In genomic region chr4:149175549-149175948, GRCh38 we compare ENCODE assay signal across 18 cellular contexts.
DNase-seq lines count a peak whose midpoint lies in the region; ATAC-seq and TF ChIP-seq lines count a peak whose summit lies in the region.
"Had no signal": no experiment of that assay in that cellular context is flagged by ENCODE, and none has a peak within 500 bp of the region (broad histone marks: within the 10 kb centered on the region; RNA-seq: fewer than 3 reads in every experiment).

No MANE protein-coding gene starts in this region.

- H3K27me3 ChIP-seq in SK-N-SH (ENCODE audit: insufficient read depth) (no peaks in the 10 kb centered on the region), PC-9 (ENCODE audit: insufficient read depth, low read depth) (no peaks in the 10 kb centered on the region), neuronal stem cell (ENCODE audit: control insufficient read depth in 3 of 3, insufficient read depth in 3 of 3, low read depth in 1 of 3, low read length in 3 of 3) (no peaks in the 10 kb centered on the region)

- H3K4me3 ChIP-seq in SK-N-SH (ENCODE audit: low read depth in 2 of 2, low read length in 1 of 2), result no peak overlapping the region
- no peak overlapping the region for H3K4me3 ChIP-seq in PC-9
- no peak overlapping the region for H3K4me3 ChIP-seq in neuronal stem cell (ENCODE audit: low read length in 2 of 2)
- H3K4me3 ChIP-seq: A549, GM23248 had no signal

- no peaks in the 10 kb centered on the region for H3K79me1 ChIP-seq in neuronal stem cell (ENCODE audit: low read depth, low read length)

- H2BK120ac ChIP-seq in neuronal stem cell (ENCODE audit: low read depth, low read length), result no peak overlapping the region

- CTCF ChIA-PET in SK-N-SH (lab: Yijun Ruan, JAX), result interaction anchor here (1.6 kb wide), 1 partner anchor 9 kb away, joined by 4 read pairs; no protein-coding TSS in a partner anchor
- CTCF ChIA-PET in PC-9 (lab: Charles Lee), result no interaction called here

- no peak overlapping the region for H2BK15ac ChIP-seq in neuronal stem cell (ENCODE audit: low read length)

- H2BK5ac ChIP-seq in neuronal stem cell (ENCODE audit: low read length), result no peak overlapping the region

- no peak overlapping the region for H2AK5ac ChIP-seq in neuronal stem cell (ENCODE audit: low read depth, low read length)

- H2BK12ac ChIP-seq in neuronal stem cell (ENCODE audit: low read length), result peak overlapping the region; percentile 2

- no peak for TF ChIP-seq EP300 in SK-N-SH (IDR thresholded peaks at IDR 0.05; ENCODE audit: borderline replicate concordance in 1 of 2, low read depth in 1 of 2, low read length in 1 of 2)

- BruUV-seq in PC-9 (replicated peaks; lab: Mats Ljungman, UMichigan), result no TSS peak

- 36% methylated on average over 3 of the region's 5 CpGs for WGBS in SK-N-SH (ENCODE audit: low lambda C conversion rate)
- WGBS in neuronal stem cell (ENCODE audit: extremely low coverage in 2 of 2, insufficient read length in 2 of 2, insufficient replicate concordance in 1 of 2), 2 donors, result no CpG with 5 or more reads among the region's 5 CpGs

- H4K8ac ChIP-seq in neuronal stem cell (ENCODE audit: low read depth, low read length), result no peak overlapping the region

- intact Hi-C loops in PC-9 (cut with micrococcal nuclease; ENCODE audit: unreplicated experiment), result no loop called here

- no peak overlapping the region for H3K18ac ChIP-seq in neuronal stem cell (ENCODE audit: low read length)

- H3K9me2 ChIP-seq in SK-N-SH (no peaks in the 10 kb centered on the region), PC-9 (ENCODE audit: insufficient read depth) (no peaks in the 10 kb centered on the region)

- POLR2A ChIA-PET in SK-N-SH (lab: Yijun Ruan, JAX) (no interaction called here), PC-9 (lab: Charles Lee; ENCODE audit: unreplicated experiment) (no interaction called here)

- TF ChIP-seq RAD21 in SK-N-SH (IDR thresholded peaks at IDR 0.05; ENCODE audit: low read length), result no peak

- H3K27ac ChIP-seq in SK-N-SH (ENCODE audit: low read depth in 2 of 2, low read length in 1 of 2) (no peak overlapping the region), PC-9 (no peak overlapping the region), neuronal stem cell (replicated peaks; ENCODE audit: low read length) (no peak overlapping the region)
- H3K27ac ChIP-seq: 22Rv1, A549, C4-2B, GM23248, HL-60 had no signal

- no peak overlapping the region for H3K9ac ChIP-seq in SK-N-SH
- H3K9ac ChIP-seq in neuronal stem cell (ENCODE audit: low read depth, low read length, poor library complexity), result no peak overlapping the region
- H3K9ac ChIP-seq: GM23248 had no signal

- H3K4me2 ChIP-seq in SK-N-SH (no peak overlapping the region; the same call in 1 of the 2 replicates), PC-9 (peak overlapping the region; percentile 46; the same call in 1 of the 2 replicates), neuronal stem cell (ENCODE audit: insufficient read depth, low read length, poor library complexity, severe bottlenecking) (no peak overlapping the region)
- H3K4me2 ChIP-seq: A549 had no signal

- no peaks in the 10 kb centered on the region for H3K9me3 ChIP-seq in SK-N-SH
- H3K9me3 ChIP-seq in PC-9 (ENCODE audit: insufficient read depth, low read depth), result no peaks in the 10 kb centered on the region
- H3K9me3 ChIP-seq in neuronal stem cell (replicated peaks in 1 of 2; ENCODE audit: control insufficient read depth in 2 of 2, insufficient read depth in 1 of 2, low read depth in 1 of 2, low read length in 2 of 2), result no peaks in the 10 kb centered on the region
- H3K9me3 ChIP-seq: A549, Caco-2 had no signal

- H3K4me1 ChIP-seq in SK-N-SH (ENCODE audit: control insufficient read depth in 1 of 2, insufficient read depth in 2 of 2, low read depth in 1 of 2, low read length in 1 of 2) (no peaks in the 10 kb centered on the region), PC-9 (replicated peaks; ENCODE audit: insufficient read depth) (no peaks in the 10 kb centered on the region), neuronal stem cell (ENCODE audit: control insufficient read depth in 2 of 2, insufficient read depth in 1 of 2, low read depth in 1 of 2, low read length in 2 of 2) (no peaks in the 10 kb centered on the region)
- H3K4me1 ChIP-seq: A549 had no signal

- H3K23ac ChIP-seq in neuronal stem cell (ENCODE audit: low read depth, low read length, poor library complexity), result no peak overlapping the region

- ATAC-seq in SK-N-SH treated with all-trans-retinoic acid at 6 μM for 48 hours, result no peak
- ATAC-seq in HG03460 (IDR thresholded peaks at IDR 0.05; ENCODE audit: unreplicated experiment), result no peak
- no peak for ATAC-seq in HG03354 (IDR thresholded peaks at IDR 0.05; ENCODE audit: poor library complexity, severe bottlenecking, unreplicated experiment)
- ATAC-seq: A549, HCT116 had no signal

- H3K4ac ChIP-seq in neuronal stem cell (ENCODE audit: low read length), result no peak overlapping the region

- H3K79me2 ChIP-seq in SK-N-SH (ENCODE audit: insufficient read depth) (no peaks in the 10 kb centered on the region), PC-9 (ENCODE audit: low read depth) (no peaks in the 10 kb centered on the region)

- H3F3A ChIP-seq in SK-N-SH (replicated peaks; ENCODE audit: insufficient read depth) (no peaks in the 10 kb centered on the region), PC-9 (ENCODE audit: insufficient read depth, low read depth) (no peaks in the 10 kb centered on the region)

- no peaks in the 10 kb centered on the region for H4K20me1 ChIP-seq in SK-N-SH (ENCODE audit: insufficient read depth)
- no peaks in the 10 kb centered on the region for H4K20me1 ChIP-seq in PC-9 (ENCODE audit: insufficient read depth)

- H4K91ac ChIP-seq in neuronal stem cell (ENCODE audit: low read depth, low read length, poor library complexity), result no peak overlapping the region

- TF ChIP-seq CTCF in SK-N-SH (IDR thresholded peaks at IDR 0.05) (no peak), PC-9 (conservative IDR thresholded peaks at IDR 0.05) (no peak)

- H2AFZ ChIP-seq in SK-N-SH (ENCODE audit: low read depth) (peak overlapping the region; percentile 68; the same call in 1 of the 2 replicates), PC-9 (no peak overlapping the region), neuronal stem cell (ENCODE audit: low read length) (no peak overlapping the region)

- H3K36me3 ChIP-seq in SK-N-SH (replicated peaks in 1 of 2; ENCODE audit: control insufficient read depth in 1 of 2, insufficient read depth in 2 of 2, low read length in 1 of 2) (no peaks in the 10 kb centered on the region), PC-9 (ENCODE audit: low read depth) (no peaks in the 10 kb centered on the region), neuronal stem cell (replicated peaks in 1 of 2; ENCODE audit: control insufficient read depth in 2 of 2, insufficient read depth in 2 of 2, low read length in 2 of 2) (no peaks in the 10 kb centered on the region)

- peak overlapping the region; percentile 31 for H3K14ac ChIP-seq in neuronal stem cell (ENCODE audit: low read length)

- no peak for DNase-seq in SK-N-SH
- no peak for DNase-seq in PC-9
- no peak for DNase-seq in neuronal stem cell (ENCODE audit: low spot score)
- no peak for DNase-seq in NOMO-1 (lab: John Stamatoyannopoulos, UW; ENCODE audit: unreplicated experiment in 2 of 2)
- DNase-seq: AML-193; CD4-positive, alpha-beta T cell; GM23248; H7; HFFc6 had no signal

TF ChIP-seq in SK-N-SH treated with all-trans-retinoic acid at 6 μM for 48 hours, 23 proteins besides CTCF, POLR2A, EP300 and RAD21 (continues in another document):
- TF ChIP-seq CREB5 (CRISPR knock-in tag; IDR thresholded peaks at IDR 0.05; ENCODE audit: low read depth), result no peak
- TF ChIP-seq, protein P1, sequence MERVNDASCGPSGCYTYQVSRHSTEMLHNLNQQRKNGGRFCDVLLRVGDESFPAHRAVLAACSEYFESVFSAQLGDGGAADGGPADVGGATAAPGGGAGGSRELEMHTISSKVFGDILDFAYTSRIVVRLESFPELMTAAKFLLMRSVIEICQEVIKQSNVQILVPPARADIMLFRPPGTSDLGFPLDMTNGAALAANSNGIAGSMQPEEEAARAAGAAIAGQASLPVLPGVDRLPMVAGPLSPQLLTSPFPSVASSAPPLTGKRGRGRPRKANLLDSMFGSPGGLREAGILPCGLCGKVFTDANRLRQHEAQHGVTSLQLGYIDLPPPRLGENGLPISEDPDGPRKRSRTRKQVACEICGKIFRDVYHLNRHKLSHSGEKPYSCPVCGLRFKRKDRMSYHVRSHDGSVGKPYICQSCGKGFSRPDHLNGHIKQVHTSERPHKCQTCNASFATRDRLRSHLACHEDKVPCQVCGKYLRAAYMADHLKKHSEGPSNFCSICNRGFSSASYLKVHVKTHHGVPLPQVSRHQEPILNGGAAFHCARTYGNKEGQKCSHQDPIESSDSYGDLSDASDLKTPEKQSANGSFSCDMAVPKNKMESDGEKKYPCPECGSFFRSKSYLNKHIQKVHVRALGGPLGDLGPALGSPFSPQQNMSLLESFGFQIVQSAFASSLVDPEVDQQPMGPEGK (CRISPR knock-in tag; IDR thresholded peaks at IDR 0.05; ENCODE audit: borderline replicate concordance), result no peak
- TF ChIP-seq PPARA (CRISPR knock-in tag; IDR thresholded peaks at IDR 0.05; ENCODE audit: borderline replicate concordance), result no peak
- TF ChIP-seq ZNF70 (CRISPR knock-in tag; IDR thresholded peaks at IDR 0.05), result no peak
- no peak for TF ChIP-seq CSDC2 (CRISPR knock-in tag; IDR thresholded peaks at IDR 0.05)
- TF ChIP-seq, protein P2, sequence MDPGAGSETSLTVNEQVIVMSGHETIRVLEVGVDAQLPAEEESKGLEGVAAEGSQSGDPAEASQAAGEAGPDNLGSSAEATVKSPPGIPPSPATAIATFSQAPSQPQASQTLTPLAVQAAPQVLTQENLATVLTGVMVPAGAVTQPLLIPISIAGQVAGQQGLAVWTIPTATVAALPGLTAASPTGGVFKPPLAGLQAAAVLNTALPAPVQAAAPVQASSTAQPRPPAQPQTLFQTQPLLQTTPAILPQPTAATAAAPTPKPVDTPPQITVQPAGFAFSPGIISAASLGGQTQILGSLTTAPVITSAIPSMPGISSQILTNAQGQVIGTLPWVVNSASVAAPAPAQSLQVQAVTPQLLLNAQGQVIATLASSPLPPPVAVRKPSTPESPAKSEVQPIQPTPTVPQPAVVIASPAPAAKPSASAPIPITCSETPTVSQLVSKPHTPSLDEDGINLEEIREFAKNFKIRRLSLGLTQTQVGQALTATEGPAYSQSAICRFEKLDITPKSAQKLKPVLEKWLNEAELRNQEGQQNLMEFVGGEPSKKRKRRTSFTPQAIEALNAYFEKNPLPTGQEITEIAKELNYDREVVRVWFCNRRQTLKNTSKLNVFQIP (CRISPR knock-in tag; IDR thresholded peaks at IDR 0.05; ENCODE audit: borderline replicate concordance, low read depth), result no peak
